Comparison of ENCODE assay signal across 8 cellular contexts in the genomic region with DNA sequence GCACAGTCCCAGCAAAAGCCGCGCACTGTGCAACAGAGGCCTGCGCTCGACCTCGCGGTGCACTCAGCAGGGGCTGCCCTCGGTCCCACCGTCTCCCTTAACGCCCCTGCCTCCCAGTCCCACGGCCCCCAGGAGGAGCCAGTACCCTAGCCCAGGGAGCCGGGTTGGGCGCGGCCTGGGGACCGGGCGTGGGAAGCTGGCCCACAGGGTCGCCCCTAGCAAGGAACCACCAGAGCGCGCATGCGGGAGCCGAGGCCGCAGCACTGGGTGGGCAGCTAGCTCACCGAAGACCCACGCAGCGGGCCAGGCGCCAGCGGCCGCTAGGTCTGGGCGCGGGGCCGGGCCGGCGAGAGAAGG. TPM values are rescaled to one million over a fixed set of nuclear protein-coding genes. Genes with fewer than 3 reads are reported as not detected.
A peak's percentile ranks its signal among the peaks of the same experiment; 100 is the strongest.
DNase-seq lines count a peak whose midpoint lies in the region; ATAC-seq and TF ChIP-seq lines count a peak whose summit lies in the region.

No MANE protein-coding gene starts in this region.

- no peak for TF ChIP-seq POLR2A in gastrocnemius medialis (IDR thresholded peaks at IDR 0.05)

- in situ Hi-C loops in gastrocnemius medialis (cut with MboI; ENCODE audit: low sequenced_read_pairs in 4 of 4): loop anchor here in 1 of 4 donors (10.0 kb wide), 1 partner anchor 57 kb away; no protein-coding TSS in a partner anchor

- no peaks in the 10 kb centered on the region for H3K27me3 ChIP-seq in right atrium auricular region
- no peaks in the 10 kb centered on the region for H3K27me3 ChIP-seq in gastrocnemius medialis

- peak; percentile 43 for DNase-seq in SK-N-DZ (ENCODE audit: low spot score)
- no peak for DNase-seq in right atrium auricular region (ENCODE audit: low spot score)
- DNase-seq in gastrocnemius medialis: no peak
- no peak for DNase-seq in kidney glomerular epithelial cell (lab: John Stamatoyannopoulos, UW)
- DNase-seq in COLO668 (lab: John Stamatoyannopoulos, UW; ENCODE audit: unreplicated experiment): no peak
- DNase-seq in NOMO-1 treated with DMSO at 0.1 percent for 48 hours (lab: John Stamatoyannopoulos, UW; ENCODE audit: unreplicated experiment): no peak

- no peak for TF ChIP-seq CTCF in right atrium auricular region (IDR thresholded peaks at IDR 0.05)
- TF ChIP-seq CTCF in gastrocnemius medialis (IDR thresholded peaks at IDR 0.05 in 4 of 5, conservative IDR thresholded peaks at IDR 0.05 in 1 of 5): no peak

- H3K9me3 ChIP-seq in right atrium auricular region (peaks cover 0 to 4% of the 10 kb centered on the region in 2 donors), gastrocnemius medialis (peaks cover 0 to 4% (median 0%) of the 10 kb centered on the region in 3 donors)

- intact Hi-C loops in gastrocnemius medialis (cut with DNase I; ENCODE audit: low total_unique reads): loop anchor here (1.0 to 10.0 kb wide), 6 partner anchors 22 to 405 kb away; partner anchors contain the start of genes WNT9A and ZNF678

- ATAC-seq in GM21717 (IDR thresholded peaks at IDR 0.05; ENCODE audit: unreplicated experiment) (peak; percentile 5), gastrocnemius medialis (peak in 1 of 2 donors; percentile 15), GM18909 (IDR thresholded peaks at IDR 0.05; ENCODE audit: poor library complexity, unreplicated experiment) (no peak)

- H3K4me1 ChIP-seq in right atrium auricular region (peaks cover 0 to 22% of the 10 kb centered on the region in 2 donors), gastrocnemius medialis (peaks cover 5 to 14% of the 10 kb centered on the region in 2 donors)

- H3K4me3 ChIP-seq in right atrium auricular region (peak overlapping the region; percentile 77 to 79), gastrocnemius medialis (peak overlapping the region; percentile 75 to 91 (median 88))

- H3K36me3 ChIP-seq in right atrium auricular region (no peaks in the 10 kb centered on the region), gastrocnemius medialis (no peaks in the 10 kb centered on the region)

- peak overlapping the region; percentile 75 to 87 for H3K27ac ChIP-seq in right atrium auricular region
- H3K27ac ChIP-seq in gastrocnemius medialis: peak overlapping the region; percentile 82 to 94 (median 88)

RNA-seq across cellular contexts. Expression of gene ZNF678, which starts 21.6 kb away (rescaled TPM):
- 5.3 and 5.7 TPM in 2 replicates for polyA plus RNA-seq in SK-N-DZ (2014; cell fraction: cytosol; rRNA removed)
- polyA plus RNA-seq in SK-N-DZ (2014; cell fraction: nucleus; rRNA removed): 4.9 and 7.5 TPM in 2 replicates
- total RNA-seq in right atrium auricular region (1 to 10 TPM; 2.7 to 3.3 TPM), gastrocnemius medialis (1 to 10 TPM; 2.3 to 7.3 (median 4.9) TPM)
